Comparison of ENCODE assay signal across 1 cellular context in the genomic region with DNA sequence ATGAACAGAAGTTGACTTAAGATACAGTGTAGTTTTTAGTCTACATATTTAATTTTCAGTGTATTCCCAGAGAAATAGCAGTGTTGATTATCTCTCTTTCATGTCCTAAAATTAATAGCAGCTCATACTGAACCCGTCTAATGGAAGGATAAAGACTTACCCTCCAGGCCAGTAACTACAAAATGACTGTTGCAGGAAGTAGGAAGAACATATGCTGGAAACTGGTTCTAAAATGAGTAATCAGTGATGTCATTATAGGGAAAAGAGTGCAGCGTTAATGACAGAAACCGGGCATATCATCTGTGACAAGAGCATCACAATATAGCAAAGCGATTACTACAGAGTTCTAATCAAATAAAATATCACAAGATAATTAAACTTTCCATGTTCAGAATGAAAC.
TF ChIP-seq lines count a peak whose summit lies in the region.

No MANE protein-coding gene starts in this region.

TF ChIP-seq in GM23338, 12 proteins besides CTCF, POLR2A, EP300 and RAD21 (continued from another document):
- TF ChIP-seq, protein P1, sequence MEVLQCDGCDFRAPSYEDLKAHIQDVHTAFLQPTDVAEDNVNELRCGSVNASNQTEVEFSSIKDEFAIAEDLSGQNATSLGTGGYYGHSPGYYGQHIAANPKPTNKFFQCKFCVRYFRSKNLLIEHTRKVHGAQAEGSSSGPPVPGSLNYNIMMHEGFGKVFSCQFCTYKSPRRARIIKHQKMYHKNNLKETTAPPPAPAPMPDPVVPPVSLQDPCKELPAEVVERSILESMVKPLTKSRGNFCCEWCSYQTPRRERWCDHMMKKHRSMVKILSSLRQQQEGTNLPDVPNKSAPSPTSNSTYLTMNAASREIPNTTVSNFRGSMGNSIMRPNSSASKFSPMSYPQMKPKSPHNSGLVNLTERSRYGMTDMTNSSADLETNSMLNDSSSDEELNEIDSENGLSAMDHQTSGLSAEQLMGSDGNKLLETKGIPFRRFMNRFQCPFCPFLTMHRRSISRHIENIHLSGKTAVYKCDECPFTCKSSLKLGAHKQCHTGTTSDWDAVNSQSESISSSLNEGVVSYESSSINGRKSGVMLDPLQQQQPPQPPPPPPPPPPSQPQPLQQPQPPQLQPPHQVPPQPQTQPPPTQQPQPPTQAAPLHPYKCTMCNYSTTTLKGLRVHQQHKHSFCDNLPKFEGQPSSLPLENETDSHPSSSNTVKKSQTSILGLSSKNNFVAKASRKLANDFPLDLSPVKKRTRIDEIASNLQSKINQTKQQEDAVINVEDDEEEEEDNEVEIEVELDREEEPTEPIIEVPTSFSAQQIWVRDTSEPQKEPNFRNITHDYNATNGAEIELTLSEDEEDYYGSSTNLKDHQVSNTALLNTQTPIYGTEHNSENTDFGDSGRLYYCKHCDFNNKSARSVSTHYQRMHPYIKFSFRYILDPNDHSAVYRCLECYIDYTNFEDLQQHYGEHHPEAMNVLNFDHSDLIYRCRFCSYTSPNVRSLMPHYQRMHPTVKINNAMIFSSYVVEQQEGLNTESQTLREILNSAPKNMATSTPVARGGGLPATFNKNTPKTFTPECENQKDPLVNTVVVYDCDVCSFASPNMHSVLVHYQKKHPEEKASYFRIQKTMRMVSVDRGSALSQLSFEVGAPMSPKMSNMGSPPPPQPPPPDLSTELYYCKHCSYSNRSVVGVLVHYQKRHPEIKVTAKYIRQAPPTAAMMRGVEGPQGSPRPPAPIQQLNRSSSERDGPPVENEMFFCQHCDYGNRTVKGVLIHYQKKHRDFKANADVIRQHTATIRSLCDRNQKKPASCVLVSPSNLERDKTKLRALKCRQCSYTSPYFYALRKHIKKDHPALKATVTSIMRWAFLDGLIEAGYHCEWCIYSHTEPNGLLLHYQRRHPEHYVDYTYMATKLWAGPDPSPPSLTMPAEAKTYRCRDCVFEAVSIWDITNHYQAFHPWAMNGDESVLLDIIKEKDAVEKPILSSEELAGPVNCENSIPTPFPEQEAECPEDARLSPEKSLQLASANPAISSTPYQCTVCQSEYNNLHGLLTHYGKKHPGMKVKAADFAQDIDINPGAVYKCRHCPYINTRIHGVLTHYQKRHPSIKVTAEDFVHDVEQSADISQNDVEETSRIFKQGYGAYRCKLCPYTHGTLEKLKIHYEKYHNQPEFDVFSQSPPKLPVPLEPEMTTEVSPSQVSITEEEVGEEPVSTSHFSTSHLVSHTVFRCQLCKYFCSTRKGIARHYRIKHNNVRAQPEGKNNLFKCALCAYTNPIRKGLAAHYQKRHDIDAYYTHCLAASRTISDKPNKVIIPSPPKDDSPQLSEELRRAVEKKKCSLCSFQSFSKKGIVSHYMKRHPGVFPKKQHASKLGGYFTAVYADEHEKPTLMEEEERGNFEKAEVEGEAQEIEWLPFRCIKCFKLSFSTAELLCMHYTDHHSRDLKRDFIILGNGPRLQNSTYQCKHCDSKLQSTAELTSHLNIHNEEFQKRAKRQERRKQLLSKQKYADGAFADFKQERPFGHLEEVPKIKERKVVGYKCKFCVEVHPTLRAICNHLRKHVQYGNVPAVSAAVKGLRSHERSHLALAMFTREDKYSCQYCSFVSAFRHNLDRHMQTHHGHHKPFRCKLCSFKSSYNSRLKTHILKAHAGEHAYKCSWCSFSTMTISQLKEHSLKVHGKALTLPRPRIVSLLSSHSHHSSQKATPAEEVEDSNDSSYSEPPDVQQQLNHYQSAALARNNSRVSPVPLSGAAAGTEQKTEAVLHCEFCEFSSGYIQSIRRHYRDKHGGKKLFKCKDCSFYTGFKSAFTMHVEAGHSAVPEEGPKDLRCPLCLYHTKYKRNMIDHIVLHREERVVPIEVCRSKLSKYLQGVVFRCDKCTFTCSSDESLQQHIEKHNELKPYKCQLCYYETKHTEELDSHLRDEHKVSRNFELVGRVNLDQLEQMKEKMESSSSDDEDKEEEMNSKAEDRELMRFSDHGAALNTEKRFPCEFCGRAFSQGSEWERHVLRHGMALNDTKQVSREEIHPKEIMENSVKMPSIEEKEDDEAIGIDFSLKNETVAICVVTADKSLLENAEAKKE (CRISPR knock-in tag; IDR thresholded peaks at IDR 0.05), result no peak
- no peak for TF ChIP-seq POLR2AphosphoS5 (IDR thresholded peaks at IDR 0.05; ENCODE audit: low read depth)
- TF ChIP-seq ZNF114 (CRISPR knock-in tag; IDR thresholded peaks at IDR 0.05), result no peak
- no peak for TF ChIP-seq EZH2 (IDR thresholded peaks at IDR 0.05; ENCODE audit: low read depth, unreplicated experiment)
